In genomic region chr3:157127831-157128767, GRCh38 we compare ENCODE assay signal across 7 cellular contexts. TPM values are rescaled to one million over a fixed set of nuclear protein-coding genes. Genes with fewer than 3 reads are reported as not detected.
DNase-seq lines count a peak whose midpoint lies in the region; ATAC-seq and TF ChIP-seq lines count a peak whose summit lies in the region.

No MANE protein-coding gene starts in this region.

- H3K4ac ChIP-seq in neuronal stem cell (ENCODE audit: low read length), result no peak overlapping the region

- H2BK15ac ChIP-seq in neuronal stem cell (ENCODE audit: low read length), result no peak overlapping the region

- H3K9me3 ChIP-seq in Loucy (ENCODE audit: insufficient read depth, low read depth, low read length), result no peaks in the 10 kb centered on the region
- H3K9me3 ChIP-seq in neuronal stem cell (replicated peaks in 1 of 2; ENCODE audit: control insufficient read depth in 2 of 2, insufficient read depth in 1 of 2, low read depth in 1 of 2, low read length in 2 of 2), result no peaks in the 10 kb centered on the region
- no peaks in the 10 kb centered on the region for H3K9me3 ChIP-seq in thyroid gland

- H3K79me2 ChIP-seq in Loucy (ENCODE audit: insufficient read depth, low read length), result no peaks in the 10 kb centered on the region

- peak; percentile 41 for ATAC-seq in GM19395 (IDR thresholded peaks at IDR 0.05; ENCODE audit: unreplicated experiment)
- peak; percentile 54 for ATAC-seq in effector memory CD8-positive, alpha-beta T cell (replicated peaks)

- peak; percentile 72 to 82 for DNase-seq in activated CD4-positive, alpha-beta T cell treated with anti-CD3 and anti-CD28 coated beads, Interleukin-2, amount 50 U/mL, for 48 hours
- peak; percentile 28 to 36 (median 33) for DNase-seq in effector memory CD8-positive, alpha-beta T cell
- DNase-seq in neuronal stem cell (ENCODE audit: low spot score), result no peak
- DNase-seq in thyroid gland, result peak; percentile 76 to 79
- no peak for DNase-seq in G401 (ENCODE audit: low spot score)

- H3K9me3 Mint-ChIP-seq in effector memory CD8-positive, alpha-beta T cell, result no peaks in the 10 kb centered on the region

- H3K9me2 ChIP-seq in Loucy (replicated peaks; ENCODE audit: low read depth, low read length), result no peaks in the 10 kb centered on the region

- intact Hi-C loops in thyroid gland (cut with DNase I), result no loop called here

- H3F3A ChIP-seq in Loucy (ENCODE audit: low read depth), result no peaks in the 10 kb centered on the region

- peak overlapping the region; percentile 90 to 96 for H3K27ac Mint-ChIP-seq in effector memory CD8-positive, alpha-beta T cell

- H3K27me3 ChIP-seq in Loucy (ENCODE audit: insufficient read depth, low read length, poor library complexity, severe bottlenecking), result no peaks in the 10 kb centered on the region
- no peaks in the 10 kb centered on the region for H3K27me3 ChIP-seq in neuronal stem cell (ENCODE audit: control insufficient read depth in 3 of 3, insufficient read depth in 3 of 3, low read depth in 1 of 3, low read length in 3 of 3)
- no peaks in the 10 kb centered on the region for H3K27me3 ChIP-seq in thyroid gland

- no peak overlapping the region for H3K14ac ChIP-seq in neuronal stem cell (ENCODE audit: low read length)

- TF ChIP-seq CTCF in Loucy (conservative IDR thresholded peaks at IDR 0.05; ENCODE audit: low read length) (no peak), thyroid gland (IDR thresholded peaks at IDR 0.05) (no peak)

- no peak overlapping the region for H2BK12ac ChIP-seq in neuronal stem cell (ENCODE audit: low read length)

- no peak overlapping the region for H3K4me2 ChIP-seq in Loucy (ENCODE audit: low read depth, low read length, poor library complexity, severe bottlenecking)
- no peak overlapping the region for H3K4me2 ChIP-seq in neuronal stem cell (ENCODE audit: insufficient read depth, low read length, poor library complexity, severe bottlenecking)

- no peak overlapping the region for H3K23ac ChIP-seq in neuronal stem cell (ENCODE audit: low read depth, low read length, poor library complexity)

- no peak overlapping the region for H3K27ac ChIP-seq in neuronal stem cell (replicated peaks; ENCODE audit: low read length)
- peak overlapping the region; percentile 88 to 95 (median 95) for H3K27ac ChIP-seq in thyroid gland

- H3K9ac ChIP-seq in Loucy (ENCODE audit: low read depth, low read length, poor library complexity, severe bottlenecking) (no peak overlapping the region), neuronal stem cell (ENCODE audit: low read depth, low read length, poor library complexity) (no peak overlapping the region)

- H3K36me3 Mint-ChIP-seq in effector memory CD8-positive, alpha-beta T cell (ENCODE audit: insufficient read depth), result peaks cover 17% of the 10 kb centered on the region

- H2BK120ac ChIP-seq in neuronal stem cell (ENCODE audit: low read depth, low read length), result no peak overlapping the region

- H3K4me3 ChIP-seq in Loucy (ENCODE audit: low read length, poor library complexity, severe bottlenecking) (no peak overlapping the region), neuronal stem cell (ENCODE audit: low read length in 2 of 2) (no peak overlapping the region), thyroid gland (replicated peaks in 1 of 3) (no peak overlapping the region)

- in situ Hi-C loops in G401 (cut with HindIII; ENCODE audit: low sequenced_read_pairs), result no loop called here

- H4K91ac ChIP-seq in neuronal stem cell (ENCODE audit: low read depth, low read length, poor library complexity), result no peak overlapping the region

- H3K36me3 ChIP-seq in Loucy (ENCODE audit: insufficient read depth, low read length) (no peaks in the 10 kb centered on the region), neuronal stem cell (replicated peaks in 1 of 2; ENCODE audit: control insufficient read depth in 2 of 2, insufficient read depth in 2 of 2, low read length in 2 of 2) (no peaks in the 10 kb centered on the region), thyroid gland (no peaks in the 10 kb centered on the region)

- no peaks in the 10 kb centered on the region for H3K27me3 Mint-ChIP-seq in effector memory CD8-positive, alpha-beta T cell

- H4K8ac ChIP-seq in neuronal stem cell (ENCODE audit: low read depth, low read length), result no peak overlapping the region

- H3K4me1 Mint-ChIP-seq in effector memory CD8-positive, alpha-beta T cell (ENCODE audit: low read depth in 2 of 2), result peaks cover 48 to 49% of the 10 kb centered on the region in 2 donors

- WGBS in neuronal stem cell (ENCODE audit: extremely low coverage in 2 of 2, insufficient read length in 2 of 2, insufficient replicate concordance in 1 of 2), 2 donors, result no CpG with 5 or more reads among the region's 8 CpGs
- 38 to 41% methylated on average over 8 of the region's 8 CpGs for WGBS in thyroid gland, 2 donors

- H2AK5ac ChIP-seq in neuronal stem cell (ENCODE audit: low read depth, low read length), result no peak overlapping the region

- H2AFZ ChIP-seq in Loucy (ENCODE audit: low read length) (peak overlapping the region; percentile 47), neuronal stem cell (ENCODE audit: low read length) (peak overlapping the region; percentile 90)

- H4K20me1 ChIP-seq in Loucy (ENCODE audit: insufficient read depth, low read length, poor library complexity, severe bottlenecking), result no peaks in the 10 kb centered on the region

- H3K79me1 ChIP-seq in neuronal stem cell (ENCODE audit: low read depth, low read length), result no peaks in the 10 kb centered on the region

- no peak overlapping the region for H3K18ac ChIP-seq in neuronal stem cell (ENCODE audit: low read length)

- TF ChIP-seq POLR2A in thyroid gland (IDR thresholded peaks at IDR 0.05), result no peak

- peak overlapping the region; percentile 18 to 81 for H3K4me3 Mint-ChIP-seq in effector memory CD8-positive, alpha-beta T cell

- H3K4me1 ChIP-seq in Loucy (ENCODE audit: insufficient read depth, low read length, poor library complexity, severe bottlenecking) (peaks cover 21% of the 10 kb centered on the region), neuronal stem cell (ENCODE audit: control insufficient read depth in 2 of 2, insufficient read depth in 1 of 2, low read depth in 1 of 2, low read length in 2 of 2) (peaks cover 13 to 15% of the 10 kb centered on the region in 2 donors), thyroid gland (peaks cover 34 to 69% of the 10 kb centered on the region in 2 donors)

- no peak overlapping the region for H2BK5ac ChIP-seq in neuronal stem cell (ENCODE audit: low read length)

RNA-seq across cellular contexts. Expression of gene CCNL1, which starts 31.8 kb away (rescaled TPM):
- 75.0 TPM for polyA plus RNA-seq in neuronal stem cell (2013, experiment 1 of 2)
- polyA plus RNA-seq in neuronal stem cell (2013, experiment 2 of 2), result 76.2 TPM
- total RNA-seq in thyroid gland, result 100 to 1,000 TPM; 142 to 375 (median 227) TPM
- 55.3 and 87.5 TPM in 2 replicates for total RNA-seq in G401 (2014; rRNA removed; shearing (Covaris generic))

Comparison
In these comparisons a context has a peak if more than half of its experiments do, and no peak if none do; other contexts are left out.
1. DNase-seq: peak in activated CD4-positive, alpha-beta T cell treated with anti-CD3 and anti-CD28 coated beads, Interleukin-2, amount 50 U/mL, for 48 hours (2 of 2), effector memory CD8-positive, alpha-beta T cell (3 of 3) and thyroid gland (2 of 2); none in neuronal stem cell (single experiment) and G401 (single experiment).